ENCODE assay signal across 1 cellular context in the genomic region with DNA sequence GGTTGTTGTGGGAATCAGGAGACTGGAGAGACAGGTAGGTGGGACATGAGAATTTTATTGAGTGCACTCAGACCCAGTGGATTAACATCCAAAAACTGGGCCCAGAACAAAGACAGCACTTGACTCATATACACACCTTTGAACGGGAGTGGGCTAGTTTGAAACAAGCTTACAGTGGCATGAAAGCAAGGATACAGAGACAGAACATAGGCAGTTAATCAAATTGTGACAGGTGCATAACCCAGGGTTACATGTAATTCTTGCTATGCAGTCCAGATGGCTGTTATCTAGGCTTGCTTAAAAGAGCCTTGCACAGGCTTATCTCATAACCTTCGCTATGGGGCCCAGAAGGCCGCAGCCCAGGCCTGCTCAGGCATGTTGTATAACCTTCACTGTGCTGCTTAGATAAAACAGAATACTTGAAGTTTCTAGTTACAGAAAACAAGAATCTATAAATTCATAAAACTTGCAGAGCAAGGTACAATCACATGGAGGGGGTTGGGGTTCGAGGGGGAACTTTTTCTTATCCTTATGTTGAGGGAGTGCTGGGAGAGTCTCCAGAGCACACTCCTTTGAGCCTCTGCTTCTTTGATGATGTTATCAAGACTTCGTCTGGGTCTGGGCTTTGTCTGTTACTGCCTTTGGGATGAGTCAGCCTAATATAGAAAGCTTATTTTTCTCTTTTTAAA.
A peak's percentile ranks its signal among the peaks of the same experiment; 100 is the strongest.
TF ChIP-seq lines count a peak whose summit lies in the region.

No MANE protein-coding gene starts in this region.

TF ChIP-seq in K562, 482 proteins besides CTCF, POLR2A, EP300 and RAD21 (continued from another document):
- TF ChIP-seq, protein P1, sequence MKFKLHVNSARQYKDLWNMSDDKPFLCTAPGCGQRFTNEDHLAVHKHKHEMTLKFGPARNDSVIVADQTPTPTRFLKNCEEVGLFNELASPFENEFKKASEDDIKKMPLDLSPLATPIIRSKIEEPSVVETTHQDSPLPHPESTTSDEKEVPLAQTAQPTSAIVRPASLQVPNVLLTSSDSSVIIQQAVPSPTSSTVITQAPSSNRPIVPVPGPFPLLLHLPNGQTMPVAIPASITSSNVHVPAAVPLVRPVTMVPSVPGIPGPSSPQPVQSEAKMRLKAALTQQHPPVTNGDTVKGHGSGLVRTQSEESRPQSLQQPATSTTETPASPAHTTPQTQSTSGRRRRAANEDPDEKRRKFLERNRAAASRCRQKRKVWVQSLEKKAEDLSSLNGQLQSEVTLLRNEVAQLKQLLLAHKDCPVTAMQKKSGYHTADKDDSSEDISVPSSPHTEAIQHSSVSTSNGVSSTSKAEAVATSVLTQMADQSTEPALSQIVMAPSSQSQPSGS (CRISPR knock-in tag; IDR thresholded peaks at IDR 0.05): no peak
- TF ChIP-seq NCOA2 (IDR thresholded peaks at IDR 0.05; ENCODE audit: partially characterized antibody in 2 of 2) (no peak), ZFP1 (CRISPR knock-in tag; IDR thresholded peaks at IDR 0.05) (no peak), TBL1XR1 (IDR thresholded peaks at IDR 0.05; ENCODE audit: low read length in 2 of 2) (peak in 1 of 2 experiments; percentile 66; a peak in 2 of 4 replicates), MYC (IDR thresholded peaks at IDR 0.05; ENCODE audit: low read depth, low read length) (0 out of 2 replicates have a peak, but pooled peaks have one; percentile 44), MYC (CRISPR knock-in tag; IDR thresholded peaks at IDR 0.05; ENCODE audit: borderline replicate concordance, low read depth) (no peak), NFXL1 (CRISPR knock-in tag; IDR thresholded peaks at IDR 0.05) (no peak), ELF1 (tag; IDR thresholded peaks at IDR 0.05) (no peak), TSC22D4 (tag; IDR thresholded peaks at IDR 0.05) (no peak), ZNF75A (CRISPR knock-in tag; IDR thresholded peaks at IDR 0.05) (no peak), TCF7 (IDR thresholded peaks at IDR 0.05; ENCODE audit: borderline replicate concordance) (peak; percentile 83; the same call in 1 of the 2 replicates), MED1 (CRISPR knock-in tag; IDR thresholded peaks at IDR 0.05; ENCODE audit: borderline replicate concordance) (no peak)
- TF ChIP-seq, protein P2, sequence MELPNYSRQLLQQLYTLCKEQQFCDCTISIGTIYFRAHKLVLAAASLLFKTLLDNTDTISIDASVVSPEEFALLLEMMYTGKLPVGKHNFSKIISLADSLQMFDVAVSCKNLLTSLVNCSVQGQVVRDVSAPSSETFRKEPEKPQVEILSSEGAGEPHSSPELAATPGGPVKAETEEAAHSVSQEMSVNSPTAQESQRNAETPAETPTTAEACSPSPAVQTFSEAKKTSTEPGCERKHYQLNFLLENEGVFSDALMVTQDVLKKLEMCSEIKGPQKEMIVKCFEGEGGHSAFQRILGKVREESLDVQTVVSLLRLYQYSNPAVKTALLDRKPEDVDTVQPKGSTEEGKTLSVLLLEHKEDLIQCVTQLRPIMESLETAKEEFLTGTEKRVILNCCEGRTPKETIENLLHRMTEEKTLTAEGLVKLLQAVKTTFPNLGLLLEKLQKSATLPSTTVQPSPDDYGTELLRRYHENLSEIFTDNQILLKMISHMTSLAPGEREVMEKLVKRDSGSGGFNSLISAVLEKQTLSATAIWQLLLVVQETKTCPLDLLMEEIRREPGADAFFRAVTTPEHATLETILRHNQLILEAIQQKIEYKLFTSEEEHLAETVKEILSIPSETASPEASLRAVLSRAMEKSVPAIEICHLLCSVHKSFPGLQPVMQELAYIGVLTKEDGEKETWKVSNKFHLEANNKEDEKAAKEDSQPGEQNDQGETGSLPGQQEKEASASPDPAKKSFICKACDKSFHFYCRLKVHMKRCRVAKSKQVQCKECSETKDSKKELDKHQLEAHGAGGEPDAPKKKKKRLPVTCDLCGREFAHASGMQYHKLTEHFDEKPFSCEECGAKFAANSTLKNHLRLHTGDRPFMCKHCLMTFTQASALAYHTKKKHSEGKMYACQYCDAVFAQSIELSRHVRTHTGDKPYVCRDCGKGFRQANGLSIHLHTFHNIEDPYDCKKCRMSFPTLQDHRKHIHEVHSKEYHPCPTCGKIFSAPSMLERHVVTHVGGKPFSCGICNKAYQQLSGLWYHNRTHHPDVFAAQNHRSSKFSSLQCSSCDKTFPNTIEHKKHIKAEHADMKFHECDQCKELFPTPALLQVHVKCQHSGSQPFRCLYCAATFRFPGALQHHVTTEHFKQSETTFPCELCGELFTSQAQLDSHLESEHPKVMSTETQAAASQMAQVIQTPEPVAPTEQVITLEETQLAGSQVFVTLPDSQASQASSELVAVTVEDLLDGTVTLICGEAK (IDR thresholded peaks at IDR 0.05): no peak
- TF ChIP-seq, protein P2 (CRISPR knock-in tag; IDR thresholded peaks at IDR 0.05): no peak
- TF ChIP-seq, protein P3, sequence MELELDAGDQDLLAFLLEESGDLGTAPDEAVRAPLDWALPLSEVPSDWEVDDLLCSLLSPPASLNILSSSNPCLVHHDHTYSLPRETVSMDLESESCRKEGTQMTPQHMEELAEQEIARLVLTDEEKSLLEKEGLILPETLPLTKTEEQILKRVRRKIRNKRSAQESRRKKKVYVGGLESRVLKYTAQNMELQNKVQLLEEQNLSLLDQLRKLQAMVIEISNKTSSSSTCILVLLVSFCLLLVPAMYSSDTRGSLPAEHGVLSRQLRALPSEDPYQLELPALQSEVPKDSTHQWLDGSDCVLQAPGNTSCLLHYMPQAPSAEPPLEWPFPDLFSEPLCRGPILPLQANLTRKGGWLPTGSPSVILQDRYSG (tag; conservative IDR thresholded peaks at IDR 0.05; ENCODE audit: low read depth): peak; percentile 76
- TF ChIP-seq, protein P4, sequence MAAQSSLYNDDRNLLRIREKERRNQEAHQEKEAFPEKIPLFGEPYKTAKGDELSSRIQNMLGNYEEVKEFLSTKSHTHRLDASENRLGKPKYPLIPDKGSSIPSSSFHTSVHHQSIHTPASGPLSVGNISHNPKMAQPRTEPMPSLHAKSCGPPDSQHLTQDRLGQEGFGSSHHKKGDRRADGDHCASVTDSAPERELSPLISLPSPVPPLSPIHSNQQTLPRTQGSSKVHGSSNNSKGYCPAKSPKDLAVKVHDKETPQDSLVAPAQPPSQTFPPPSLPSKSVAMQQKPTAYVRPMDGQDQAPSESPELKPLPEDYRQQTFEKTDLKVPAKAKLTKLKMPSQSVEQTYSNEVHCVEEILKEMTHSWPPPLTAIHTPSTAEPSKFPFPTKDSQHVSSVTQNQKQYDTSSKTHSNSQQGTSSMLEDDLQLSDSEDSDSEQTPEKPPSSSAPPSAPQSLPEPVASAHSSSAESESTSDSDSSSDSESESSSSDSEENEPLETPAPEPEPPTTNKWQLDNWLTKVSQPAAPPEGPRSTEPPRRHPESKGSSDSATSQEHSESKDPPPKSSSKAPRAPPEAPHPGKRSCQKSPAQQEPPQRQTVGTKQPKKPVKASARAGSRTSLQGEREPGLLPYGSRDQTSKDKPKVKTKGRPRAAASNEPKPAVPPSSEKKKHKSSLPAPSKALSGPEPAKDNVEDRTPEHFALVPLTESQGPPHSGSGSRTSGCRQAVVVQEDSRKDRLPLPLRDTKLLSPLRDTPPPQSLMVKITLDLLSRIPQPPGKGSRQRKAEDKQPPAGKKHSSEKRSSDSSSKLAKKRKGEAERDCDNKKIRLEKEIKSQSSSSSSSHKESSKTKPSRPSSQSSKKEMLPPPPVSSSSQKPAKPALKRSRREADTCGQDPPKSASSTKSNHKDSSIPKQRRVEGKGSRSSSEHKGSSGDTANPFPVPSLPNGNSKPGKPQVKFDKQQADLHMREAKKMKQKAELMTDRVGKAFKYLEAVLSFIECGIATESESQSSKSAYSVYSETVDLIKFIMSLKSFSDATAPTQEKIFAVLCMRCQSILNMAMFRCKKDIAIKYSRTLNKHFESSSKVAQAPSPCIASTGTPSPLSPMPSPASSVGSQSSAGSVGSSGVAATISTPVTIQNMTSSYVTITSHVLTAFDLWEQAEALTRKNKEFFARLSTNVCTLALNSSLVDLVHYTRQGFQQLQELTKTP (IDR thresholded peaks at IDR 0.05; ENCODE audit: low read depth in 1 of 2, partially characterized antibody in 2 of 2): no peak
- TF ChIP-seq, protein P5, sequence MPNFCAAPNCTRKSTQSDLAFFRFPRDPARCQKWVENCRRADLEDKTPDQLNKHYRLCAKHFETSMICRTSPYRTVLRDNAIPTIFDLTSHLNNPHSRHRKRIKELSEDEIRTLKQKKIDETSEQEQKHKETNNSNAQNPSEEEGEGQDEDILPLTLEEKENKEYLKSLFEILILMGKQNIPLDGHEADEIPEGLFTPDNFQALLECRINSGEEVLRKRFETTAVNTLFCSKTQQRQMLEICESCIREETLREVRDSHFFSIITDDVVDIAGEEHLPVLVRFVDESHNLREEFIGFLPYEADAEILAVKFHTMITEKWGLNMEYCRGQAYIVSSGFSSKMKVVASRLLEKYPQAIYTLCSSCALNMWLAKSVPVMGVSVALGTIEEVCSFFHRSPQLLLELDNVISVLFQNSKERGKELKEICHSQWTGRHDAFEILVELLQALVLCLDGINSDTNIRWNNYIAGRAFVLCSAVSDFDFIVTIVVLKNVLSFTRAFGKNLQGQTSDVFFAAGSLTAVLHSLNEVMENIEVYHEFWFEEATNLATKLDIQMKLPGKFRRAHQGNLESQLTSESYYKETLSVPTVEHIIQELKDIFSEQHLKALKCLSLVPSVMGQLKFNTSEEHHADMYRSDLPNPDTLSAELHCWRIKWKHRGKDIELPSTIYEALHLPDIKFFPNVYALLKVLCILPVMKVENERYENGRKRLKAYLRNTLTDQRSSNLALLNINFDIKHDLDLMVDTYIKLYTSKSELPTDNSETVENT (CRISPR knock-in tag; IDR thresholded peaks at IDR 0.05): no peak
- TF ChIP-seq, protein P6, sequence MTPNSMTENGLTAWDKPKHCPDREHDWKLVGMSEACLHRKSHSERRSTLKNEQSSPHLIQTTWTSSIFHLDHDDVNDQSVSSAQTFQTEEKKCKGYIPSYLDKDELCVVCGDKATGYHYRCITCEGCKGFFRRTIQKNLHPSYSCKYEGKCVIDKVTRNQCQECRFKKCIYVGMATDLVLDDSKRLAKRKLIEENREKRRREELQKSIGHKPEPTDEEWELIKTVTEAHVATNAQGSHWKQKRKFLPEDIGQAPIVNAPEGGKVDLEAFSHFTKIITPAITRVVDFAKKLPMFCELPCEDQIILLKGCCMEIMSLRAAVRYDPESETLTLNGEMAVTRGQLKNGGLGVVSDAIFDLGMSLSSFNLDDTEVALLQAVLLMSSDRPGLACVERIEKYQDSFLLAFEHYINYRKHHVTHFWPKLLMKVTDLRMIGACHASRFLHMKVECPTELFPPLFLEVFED (CRISPR knock-in tag; conservative IDR thresholded peaks at IDR 0.05): no peak
- TF ChIP-seq, protein P7, sequence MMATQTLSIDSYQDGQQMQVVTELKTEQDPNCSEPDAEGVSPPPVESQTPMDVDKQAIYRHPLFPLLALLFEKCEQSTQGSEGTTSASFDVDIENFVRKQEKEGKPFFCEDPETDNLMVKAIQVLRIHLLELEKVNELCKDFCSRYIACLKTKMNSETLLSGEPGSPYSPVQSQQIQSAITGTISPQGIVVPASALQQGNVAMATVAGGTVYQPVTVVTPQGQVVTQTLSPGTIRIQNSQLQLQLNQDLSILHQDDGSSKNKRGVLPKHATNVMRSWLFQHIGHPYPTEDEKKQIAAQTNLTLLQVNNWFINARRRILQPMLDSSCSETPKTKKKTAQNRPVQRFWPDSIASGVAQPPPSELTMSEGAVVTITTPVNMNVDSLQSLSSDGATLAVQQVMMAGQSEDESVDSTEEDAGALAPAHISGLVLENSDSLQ (IDR thresholded peaks at IDR 0.05): peak; percentile 96
- TF ChIP-seq, protein P8, sequence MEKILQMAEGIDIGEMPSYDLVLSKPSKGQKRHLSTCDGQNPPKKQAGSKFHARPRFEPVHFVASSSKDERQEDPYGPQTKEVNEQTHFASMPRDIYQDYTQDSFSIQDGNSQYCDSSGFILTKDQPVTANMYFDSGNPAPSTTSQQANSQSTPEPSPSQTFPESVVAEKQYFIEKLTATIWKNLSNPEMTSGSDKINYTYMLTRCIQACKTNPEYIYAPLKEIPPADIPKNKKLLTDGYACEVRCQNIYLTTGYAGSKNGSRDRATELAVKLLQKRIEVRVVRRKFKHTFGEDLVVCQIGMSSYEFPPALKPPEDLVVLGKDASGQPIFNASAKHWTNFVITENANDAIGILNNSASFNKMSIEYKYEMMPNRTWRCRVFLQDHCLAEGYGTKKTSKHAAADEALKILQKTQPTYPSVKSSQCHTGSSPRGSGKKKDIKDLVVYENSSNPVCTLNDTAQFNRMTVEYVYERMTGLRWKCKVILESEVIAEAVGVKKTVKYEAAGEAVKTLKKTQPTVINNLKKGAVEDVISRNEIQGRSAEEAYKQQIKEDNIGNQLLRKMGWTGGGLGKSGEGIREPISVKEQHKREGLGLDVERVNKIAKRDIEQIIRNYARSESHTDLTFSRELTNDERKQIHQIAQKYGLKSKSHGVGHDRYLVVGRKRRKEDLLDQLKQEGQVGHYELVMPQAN (IDR thresholded peaks at IDR 0.05; ENCODE audit: borderline replicate concordance): no peak
